ENCODE assay signal across 8 cellular contexts in the genomic region with DNA sequence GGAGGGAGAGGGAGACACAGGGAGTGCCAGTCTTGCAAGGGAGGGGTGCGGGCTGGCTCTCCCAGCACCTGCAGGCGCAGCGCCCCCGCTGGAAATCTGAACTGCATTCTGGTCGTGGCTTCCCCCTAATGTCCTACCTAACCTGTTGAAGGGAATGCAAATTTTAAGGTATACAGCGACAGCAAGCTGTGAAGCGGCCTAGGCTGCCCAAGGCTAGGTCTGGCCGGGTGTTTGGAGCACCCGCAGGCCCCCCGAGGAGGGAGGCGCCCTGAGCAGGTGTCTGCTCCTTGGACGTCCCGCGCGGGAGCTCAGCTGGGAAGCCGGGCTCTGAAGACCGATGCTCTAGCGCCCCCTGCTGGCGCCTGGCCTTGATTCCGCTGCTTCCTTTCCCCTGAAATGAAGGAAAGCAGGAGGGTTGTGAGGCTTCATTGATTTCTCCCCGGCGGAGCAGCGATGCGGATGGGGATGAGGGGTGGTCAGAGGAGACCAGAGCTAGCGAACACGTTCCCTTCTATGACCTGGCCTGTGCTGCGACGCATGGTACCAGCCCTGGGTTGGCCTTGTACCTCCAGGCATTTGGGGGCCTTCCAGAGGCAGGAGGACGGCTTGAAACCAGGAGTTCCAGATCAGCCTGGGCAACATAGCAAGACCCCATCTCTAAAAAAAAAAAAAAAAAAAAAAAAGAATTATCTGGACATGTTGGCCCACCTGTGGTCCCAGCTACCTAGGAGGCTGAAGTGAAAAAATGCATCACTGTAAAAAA.
A peak's percentile ranks its signal among the peaks of the same experiment; 100 is the strongest.
DNase-seq lines count a peak whose midpoint lies in the region; ATAC-seq, FAIRE-seq and TF ChIP-seq lines count a peak whose summit lies in the region.

No MANE protein-coding gene starts in this region.

- H3K4me3 Mint-ChIP-seq in activated naive CD4-positive, alpha-beta T cell treated with anti-CD3 and anti-CD28 coated beads, Interleukin-2, amount 10 ng/mL, durations not matched to agents 7 days and 5 days: no peak overlapping the region

- H3K36me3 Mint-ChIP-seq in activated naive CD4-positive, alpha-beta T cell treated with anti-CD3 and anti-CD28 coated beads, Interleukin-2, amount 10 ng/mL, durations not matched to agents 7 days and 5 days: no peaks in the 10 kb centered on the region

- H3K4me3 ChIP-seq in Jurkat, Clone E6-1 (ENCODE audit: low read length): no peak overlapping the region
- H3K4me3 ChIP-seq in pancreas (peak overlapping the region in 2 of 4 donors; percentile 10 to 33), upper lobe of left lung (peak overlapping the region in 1 of 4 donors; percentile 7)

- peak; percentile 90 for ATAC-seq in Right ventricle myocardium superior (ENCODE audit: poor library complexity)
- ATAC-seq in pancreas: peak; percentile 89 to 95 (median 90)
- ATAC-seq in upper lobe of left lung (ENCODE audit: low FRiP score in 2 of 2): peak; percentile 74 to 85
- ATAC-seq in HG03175 (IDR thresholded peaks at IDR 0.05; ENCODE audit: unreplicated experiment): no peak

- H3K9me3 ChIP-seq in pancreas (no peaks in the 10 kb centered on the region), upper lobe of left lung (no peaks in the 10 kb centered on the region)

- no peak overlapping the region for H3K27ac Mint-ChIP-seq in activated naive CD4-positive, alpha-beta T cell treated with anti-CD3 and anti-CD28 coated beads, Interleukin-2, amount 10 ng/mL, durations not matched to agents 7 days and 5 days

- H3K27ac ChIP-seq in pancreas: no peak overlapping the region
- no peak overlapping the region for H3K27ac ChIP-seq in upper lobe of left lung

- no peak for FAIRE-seq in pancreas (lab: Jason Lieb, UNC)

- H3K9me3 Mint-ChIP-seq in activated naive CD4-positive, alpha-beta T cell treated with anti-CD3 and anti-CD28 coated beads, Interleukin-2, amount 10 ng/mL, durations not matched to agents 7 days and 5 days: peaks cover 2% of the 10 kb centered on the region

- no peak for TF ChIP-seq EP300 in upper lobe of left lung (IDR thresholded peaks at IDR 0.05)

- DNase-seq in GM03348 (ENCODE audit: low spot score) (peak; percentile 90), SHP77 treated with DMSO at 0.1 percent for 48 hours (lab: John Stamatoyannopoulos, UW) (peak; percentile 7), Right ventricle myocardium superior (peak; percentile 86), pancreas (peak; percentile 61 to 99 (median 86)), upper lobe of left lung (peak; percentile 63 to 93)
- peak; percentile 54 for DNase-seq in Jurkat, Clone E6-1 (ENCODE audit: low read depth, low spot score)
- peak; percentile 66 for DNase-seq in activated naive CD4-positive, alpha-beta T cell treated with anti-CD3 and anti-CD28 coated beads, Interleukin-2, amount 10 ng/mL, durations not matched to agents 7 days and 5 days

- intact Hi-C loops in Right ventricle myocardium superior (cut with DNase I): loop anchor here (10.0 kb wide), 1 partner anchor 908 kb away; no protein-coding TSS in a partner anchor
- intact Hi-C loops in pancreas (cut with DNase I): loop anchor here in 1 of 3 donors (5.0 kb wide), 1 partner anchor 876 kb away; no protein-coding TSS in a partner anchor

- no peaks in the 10 kb centered on the region for H3K4me1 ChIP-seq in pancreas
- H3K4me1 ChIP-seq in upper lobe of left lung: peaks cover 0 to 6% (median 4%) of the 10 kb centered on the region in 4 donors

- H3K36me3 ChIP-seq in pancreas (no peaks in the 10 kb centered on the region), upper lobe of left lung (no peaks in the 10 kb centered on the region)

- H3K27me3 Mint-ChIP-seq in activated naive CD4-positive, alpha-beta T cell treated with anti-CD3 and anti-CD28 coated beads, Interleukin-2, amount 10 ng/mL, durations not matched to agents 7 days and 5 days: no peaks in the 10 kb centered on the region

- no peaks in the 10 kb centered on the region for H3K4me1 Mint-ChIP-seq in activated naive CD4-positive, alpha-beta T cell treated with anti-CD3 and anti-CD28 coated beads, Interleukin-2, amount 10 ng/mL, durations not matched to agents 7 days and 5 days

- 4 to 5% methylated on average over 25 to 29 of the region's 29 CpGs for WGBS in pancreas, 2 donors
- WGBS in upper lobe of left lung, 2 donors: 7 to 14% methylated on average over 8 to 29 of the region's 29 CpGs

- TF ChIP-seq POLR2A in upper lobe of left lung (IDR thresholded peaks at IDR 0.05): no peak

- CTCF ChIA-PET in activated naive CD4-positive, alpha-beta T cell treated with anti-CD3 and anti-CD28 coated beads, Interleukin-2, amount 10 ng/mL, durations not matched to agents 7 days and 5 days (lab: Charles Lee): interaction anchor here (0.6 to 4.6 kb wide), 11 partner anchors 9 to 1598 kb away, joined by 3 to 48 read pairs (median 4); no protein-coding TSS in a partner anchor

- H3K27me3 ChIP-seq in pancreas (no peaks in the 10 kb centered on the region), upper lobe of left lung (no peaks in the 10 kb centered on the region)

- TF ChIP-seq CTCF in pancreas (IDR thresholded peaks at IDR 0.05) (peak; percentile 87 to 93 (median 88)), upper lobe of left lung (IDR thresholded peaks at IDR 0.05) (peak; percentile 72 to 91 (median 80))

Comparison
In these comparisons a context has a peak if more than half of its experiments do, and no peak if none do; other contexts are left out.
1. DNase-seq: peak in every context shown above with its lines; median percentile 90 in GM03348; 86 in Right ventricle myocardium superior; 86 in pancreas; 78 in upper lobe of left lung; 66 in activated naive CD4-positive, alpha-beta T cell treated with anti-CD3 and anti-CD28 coated beads, Interleukin-2, amount 10 ng/mL, durations not matched to agents 7 days and 5 days; 54 in Jurkat, Clone E6-1; 7 in SHP77 treated with DMSO at 0.1 percent for 48 hours.